In genomic region chr17:45312477-45313418, GRCh38 we compare ENCODE assay signal across 10 cellular contexts. TPM values are rescaled to one million over a fixed set of nuclear protein-coding genes. Genes with fewer than 3 reads are reported as not detected.
DNase-seq lines count a peak whose midpoint lies in the region; FAIRE-seq and TF ChIP-seq lines count a peak whose summit lies in the region.
"Had no signal": no experiment of that assay in that cellular context is flagged by ENCODE, and none has a peak within 500 bp of the region (broad histone marks: within the 10 kb centered on the region; RNA-seq: fewer than 3 reads in every experiment).

No MANE protein-coding gene starts in this region.

- H2AFZ ChIP-seq in neuronal stem cell (ENCODE audit: low read length): no peak overlapping the region

- no peak overlapping the region for H2BK120ac ChIP-seq in neuronal stem cell (ENCODE audit: low read depth, low read length)

- no peak overlapping the region for H2BK12ac ChIP-seq in neuronal stem cell (ENCODE audit: low read length)

- peaks cover 10% of the 10 kb centered on the region for H3K79me1 ChIP-seq in neuronal stem cell (ENCODE audit: low read depth, low read length)

- no peak overlapping the region for H3K23ac ChIP-seq in neuronal stem cell (ENCODE audit: low read depth, low read length, poor library complexity)

- peaks cover 66% of the 10 kb centered on the region for H3K4me1 Mint-ChIP-seq in T-helper 2 cell treated with Interferon-gamma antibody and Interleukin-4, amounts not matched to agents 5 μg/mL and 100 μg/mL, for 36 hours (ENCODE audit: low read depth)

- H3K4me3 Mint-ChIP-seq in T-helper 2 cell treated with Interferon-gamma antibody and Interleukin-4, amounts not matched to agents 5 μg/mL and 100 μg/mL, for 36 hours: peak overlapping the region; percentile 91

- H2BK15ac ChIP-seq in neuronal stem cell (ENCODE audit: low read length): no peak overlapping the region

- no peak overlapping the region for H2AK5ac ChIP-seq in neuronal stem cell (ENCODE audit: low read depth, low read length)

- no peak overlapping the region for H3K4me2 ChIP-seq in neuronal stem cell (ENCODE audit: insufficient read depth, low read length, poor library complexity, severe bottlenecking)

- H3K27me3 Mint-ChIP-seq in T-helper 2 cell treated with Interferon-gamma antibody and Interleukin-4, amounts not matched to agents 5 μg/mL and 100 μg/mL, for 36 hours (ENCODE audit: low read depth): no peaks in the 10 kb centered on the region

- DNase-seq in GM12892 (ENCODE audit: insufficient read length) (no peak), epithelial cell of proximal tubule (ENCODE audit: low read depth) (no peak), spleen (no peak), iPS-NIHi11 (ENCODE audit: low spot score) (no peak), neuronal stem cell (ENCODE audit: low spot score) (no peak), HUDEP-2 (lab: John Stamatoyannopoulos, UW; ENCODE audit: unreplicated experiment in 76 of 76) (no peak), globus pallidus (ENCODE audit: low spot score) (no peak)
- DNase-seq in T-helper 2 cell treated with Interferon-gamma antibody and Interleukin-4, amounts not matched to agents 5 μg/mL and 100 μg/mL, for 36 hours (ENCODE audit: low spot score): no peak
- DNase-seq: H7 had no signal

- H3K36me3 ChIP-seq in spleen (peaks cover 0 to 33% (median 0%) of the 10 kb centered on the region in 6 donors), neuronal stem cell (replicated peaks in 1 of 2; ENCODE audit: control insufficient read depth in 2 of 2, insufficient read depth in 2 of 2, low read length in 2 of 2) (peaks cover 2 to 24% of the 10 kb centered on the region in 2 donors)

- H4K8ac ChIP-seq in neuronal stem cell (ENCODE audit: low read depth, low read length): no peak overlapping the region

- no peak overlapping the region for H4K91ac ChIP-seq in neuronal stem cell (ENCODE audit: low read depth, low read length, poor library complexity)

- peak overlapping the region; percentile 75 to 99 (median 94) for H3K27ac ChIP-seq in spleen
- no peak overlapping the region for H3K27ac ChIP-seq in neuronal stem cell (replicated peaks; ENCODE audit: low read length)

- H3K4me3 ChIP-seq in epithelial cell of proximal tubule (ENCODE audit: low read depth, low read length) (peak overlapping the region; percentile 24), spleen (peak overlapping the region in 4 of 8 donors; percentile 6 to 88 (median 12)), neuronal stem cell (ENCODE audit: low read length in 2 of 2) (no peak overlapping the region)

- TF ChIP-seq POLR2A in GM12892 (IDR thresholded peaks at IDR 0.05; ENCODE audit: low read depth, low read length): no peak
- TF ChIP-seq POLR2A in spleen (IDR thresholded peaks at IDR 0.05): no peak

- no peak overlapping the region for H2BK5ac ChIP-seq in neuronal stem cell (ENCODE audit: low read length)

- intact Hi-C loops in spleen (cut with DNase I; ENCODE audit: low total_unique reads): no loop called here

- no peak overlapping the region for H3K4ac ChIP-seq in neuronal stem cell (ENCODE audit: low read length)

- H3K4me1 ChIP-seq in spleen (peaks cover 57 to 91% (median 88%) of the 10 kb centered on the region in 6 donors), neuronal stem cell (ENCODE audit: control insufficient read depth in 2 of 2, insufficient read depth in 1 of 2, low read depth in 1 of 2, low read length in 2 of 2) (peaks cover 3 to 23% of the 10 kb centered on the region in 2 donors)

- no peak overlapping the region for H3K18ac ChIP-seq in neuronal stem cell (ENCODE audit: low read length)

- no peak overlapping the region for H3K14ac ChIP-seq in neuronal stem cell (ENCODE audit: low read length)

- WGBS in spleen, 5 donors: 21 to 35% (median 32%) methylated on average over 8 of the region's 8 CpGs
- WGBS in neuronal stem cell (ENCODE audit: extremely low coverage in 2 of 2, insufficient read length in 2 of 2, insufficient replicate concordance in 1 of 2), 2 donors: no CpG with 5 or more reads among the region's 8 CpGs

- FAIRE-seq in GM12892 (lab: Jason Lieb, UNC): peak; percentile 73

- TF ChIP-seq CTCF in epithelial cell of proximal tubule (conservative IDR thresholded peaks at IDR 0.05; ENCODE audit: low read depth, low read length): no peak
- TF ChIP-seq CTCF in spleen (IDR thresholded peaks at IDR 0.05 in 8 of 11, conservative IDR thresholded peaks at IDR 0.05 in 3 of 11): no peak

- H3K9me3 Mint-ChIP-seq in T-helper 2 cell treated with Interferon-gamma antibody and Interleukin-4, amounts not matched to agents 5 μg/mL and 100 μg/mL, for 36 hours: no peaks in the 10 kb centered on the region

- no peak overlapping the region for H3K9ac ChIP-seq in neuronal stem cell (ENCODE audit: low read depth, low read length, poor library complexity)

- H3K27ac Mint-ChIP-seq in T-helper 2 cell treated with Interferon-gamma antibody and Interleukin-4, amounts not matched to agents 5 μg/mL and 100 μg/mL, for 36 hours: peak overlapping the region; percentile 98

- peaks cover 62% of the 10 kb centered on the region for H3K36me3 Mint-ChIP-seq in T-helper 2 cell treated with Interferon-gamma antibody and Interleukin-4, amounts not matched to agents 5 μg/mL and 100 μg/mL, for 36 hours (ENCODE audit: low read depth)

- no peaks in the 10 kb centered on the region for H3K27me3 ChIP-seq in spleen (replicated peaks in 1 of 7)
- H3K27me3 ChIP-seq in neuronal stem cell (ENCODE audit: control insufficient read depth in 3 of 3, insufficient read depth in 3 of 3, low read depth in 1 of 3, low read length in 3 of 3): no peaks in the 10 kb centered on the region

- H3K9me3 ChIP-seq in spleen (no peaks in the 10 kb centered on the region), neuronal stem cell (replicated peaks in 1 of 2; ENCODE audit: control insufficient read depth in 2 of 2, insufficient read depth in 1 of 2, low read depth in 1 of 2, low read length in 2 of 2) (no peaks in the 10 kb centered on the region)

RNA-seq across cellular contexts. Expression of gene MAP3K14, which starts 4.1 kb away (rescaled TPM):
- 13.9 TPM for polyA plus RNA-seq in GM12892 (2012; ENCODE audit: missing spikeins)
- 6.6 and 9.5 TPM in 2 replicates for total RNA-seq in epithelial cell of proximal tubule
- 10 to 100 TPM; 22.1 to 36.3 (median 32.1) TPM for total RNA-seq in spleen
- polyA plus RNA-seq in spleen: 10 to 100 TPM; 17.3 to 18.8 (median 18.0) TPM
- 3.2 TPM for polyA plus RNA-seq in neuronal stem cell (2013, experiment 1 of 2)
- polyA plus RNA-seq in neuronal stem cell (2013, experiment 2 of 2): 3.2 TPM

RNA-seq across cellular contexts. Expression of gene SPATA32, which starts 50.9 kb away (rescaled TPM):
- 0.74 TPM for polyA plus RNA-seq in GM12892 (2012; ENCODE audit: missing spikeins)
- total RNA-seq in epithelial cell of proximal tubule: not detected in 2 replicates
- total RNA-seq in spleen: under 1 TPM in 1 of 7 donors, not detected in 6; 0.17 TPM
- under 1 TPM in 2 of 3 donors, not detected in 1; 0.08 to 0.09 TPM for polyA plus RNA-seq in spleen
- 0.04 TPM for polyA plus RNA-seq in neuronal stem cell (2013, experiment 1 of 2)
- polyA plus RNA-seq in neuronal stem cell (2013, experiment 2 of 2): 0.01 TPM
- total RNA-seq: SK-MEL-5 had no signal
